1 cellular context compared by ENCODE assay signal in the genomic region with DNA sequence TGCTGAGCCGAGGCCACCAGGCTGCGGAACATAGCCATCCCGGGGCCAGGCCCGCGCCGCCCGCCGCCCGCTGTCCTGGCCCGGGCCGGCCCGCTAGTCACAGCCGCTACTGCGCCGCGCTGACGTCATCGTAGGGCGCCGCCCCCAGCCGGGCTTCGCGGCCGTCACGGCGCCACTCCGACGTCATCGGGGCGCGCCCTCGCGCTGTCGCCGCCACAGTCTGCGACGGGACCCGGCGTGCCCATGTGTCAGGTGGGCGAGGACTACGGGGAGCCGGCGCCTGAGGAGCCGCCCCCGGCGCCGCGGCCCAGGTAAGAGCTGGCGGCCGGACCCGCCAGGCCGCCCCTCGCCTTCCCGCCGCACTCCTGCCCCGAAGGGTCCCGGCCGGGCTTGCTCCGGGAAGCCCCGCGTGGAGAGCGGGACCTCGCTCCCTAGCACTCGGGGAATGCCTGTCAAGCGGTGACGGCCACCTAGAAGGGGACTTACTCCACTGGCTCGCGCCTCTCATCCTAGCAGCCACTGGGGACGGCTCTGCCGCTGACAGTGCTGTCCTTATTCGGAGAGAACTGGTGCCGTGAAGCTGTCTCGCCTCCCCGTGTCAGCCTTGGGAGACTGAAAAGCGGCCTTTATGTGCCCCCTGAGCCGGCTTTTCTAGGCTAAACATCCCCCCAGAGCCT.
A peak's percentile ranks its signal among the peaks of the same experiment; 100 is the strongest.
TF ChIP-seq lines count a peak whose summit lies in the region.

A gene (plus strand): TSS at position 216 of the 677 bp plus-strand sequence. CDS start 28 bp downstream, at position 244.
A gene with protein sequence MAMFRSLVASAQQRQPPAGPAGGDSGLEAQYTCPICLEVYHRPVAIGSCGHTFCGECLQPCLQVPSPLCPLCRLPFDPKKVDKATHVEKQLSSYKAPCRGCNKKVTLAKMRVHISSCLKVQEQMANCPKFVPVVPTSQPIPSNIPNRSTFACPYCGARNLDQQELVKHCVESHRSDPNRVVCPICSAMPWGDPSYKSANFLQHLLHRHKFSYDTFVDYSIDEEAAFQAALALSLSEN (minus strand): TSS at position 121 of the 677 bp plus-strand sequence. CDS start 83 bp downstream, at position 38.

TF ChIP-seq in K562, 482 proteins besides CTCF, POLR2A, EP300 and RAD21 (continued from another document and continues in another):
- no peak for TF ChIP-seq EZH2 (IDR thresholded peaks at IDR 0.05; ENCODE audit: borderline replicate concordance, low read depth, low read length)
- TF ChIP-seq SP2 (IDR thresholded peaks at IDR 0.05; ENCODE audit: extremely low read depth, low read depth, low read length, poor library complexity, severe bottlenecking) = no peak
- TF ChIP-seq MCM3 (IDR thresholded peaks at IDR 0.05) = no peak
- TF ChIP-seq, protein P1, sequence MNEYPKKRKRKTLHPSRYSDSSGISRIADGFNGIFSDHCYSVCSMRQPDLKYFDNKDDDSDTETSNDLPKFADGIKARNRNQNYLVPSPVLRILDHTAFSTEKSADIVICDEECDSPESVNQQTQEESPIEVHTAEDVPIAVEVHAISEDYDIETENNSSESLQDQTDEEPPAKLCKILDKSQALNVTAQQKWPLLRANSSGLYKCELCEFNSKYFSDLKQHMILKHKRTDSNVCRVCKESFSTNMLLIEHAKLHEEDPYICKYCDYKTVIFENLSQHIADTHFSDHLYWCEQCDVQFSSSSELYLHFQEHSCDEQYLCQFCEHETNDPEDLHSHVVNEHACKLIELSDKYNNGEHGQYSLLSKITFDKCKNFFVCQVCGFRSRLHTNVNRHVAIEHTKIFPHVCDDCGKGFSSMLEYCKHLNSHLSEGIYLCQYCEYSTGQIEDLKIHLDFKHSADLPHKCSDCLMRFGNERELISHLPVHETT (CRISPR knock-in tag; conservative IDR thresholded peaks at IDR 0.05 in 1 of 2, IDR thresholded peaks at IDR 0.05 in 1 of 2) = peak in 1 of 2 experiments; percentile 90; a peak in 3 of 4 replicates
- peak; percentile 64 for TF ChIP-seq POU5F1 (IDR thresholded peaks at IDR 0.05; ENCODE audit: borderline replicate concordance, low read depth, low read length, partially characterized antibody)
- TF ChIP-seq SRSF1 (IDR thresholded peaks at IDR 0.05; ENCODE audit: low read depth, low read length) = no peak
- no peak for TF ChIP-seq U2AF2 (optimal IDR thresholded peaks at IDR 0.05; ENCODE audit: low read depth, low read length)
- TF ChIP-seq, protein P2, sequence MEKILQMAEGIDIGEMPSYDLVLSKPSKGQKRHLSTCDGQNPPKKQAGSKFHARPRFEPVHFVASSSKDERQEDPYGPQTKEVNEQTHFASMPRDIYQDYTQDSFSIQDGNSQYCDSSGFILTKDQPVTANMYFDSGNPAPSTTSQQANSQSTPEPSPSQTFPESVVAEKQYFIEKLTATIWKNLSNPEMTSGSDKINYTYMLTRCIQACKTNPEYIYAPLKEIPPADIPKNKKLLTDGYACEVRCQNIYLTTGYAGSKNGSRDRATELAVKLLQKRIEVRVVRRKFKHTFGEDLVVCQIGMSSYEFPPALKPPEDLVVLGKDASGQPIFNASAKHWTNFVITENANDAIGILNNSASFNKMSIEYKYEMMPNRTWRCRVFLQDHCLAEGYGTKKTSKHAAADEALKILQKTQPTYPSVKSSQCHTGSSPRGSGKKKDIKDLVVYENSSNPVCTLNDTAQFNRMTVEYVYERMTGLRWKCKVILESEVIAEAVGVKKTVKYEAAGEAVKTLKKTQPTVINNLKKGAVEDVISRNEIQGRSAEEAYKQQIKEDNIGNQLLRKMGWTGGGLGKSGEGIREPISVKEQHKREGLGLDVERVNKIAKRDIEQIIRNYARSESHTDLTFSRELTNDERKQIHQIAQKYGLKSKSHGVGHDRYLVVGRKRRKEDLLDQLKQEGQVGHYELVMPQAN (IDR thresholded peaks at IDR 0.05; ENCODE audit: borderline replicate concordance) = peak; percentile 79
- TF ChIP-seq ZNF57 (CRISPR knock-in tag; IDR thresholded peaks at IDR 0.05) = no peak
- TF ChIP-seq, protein P3, sequence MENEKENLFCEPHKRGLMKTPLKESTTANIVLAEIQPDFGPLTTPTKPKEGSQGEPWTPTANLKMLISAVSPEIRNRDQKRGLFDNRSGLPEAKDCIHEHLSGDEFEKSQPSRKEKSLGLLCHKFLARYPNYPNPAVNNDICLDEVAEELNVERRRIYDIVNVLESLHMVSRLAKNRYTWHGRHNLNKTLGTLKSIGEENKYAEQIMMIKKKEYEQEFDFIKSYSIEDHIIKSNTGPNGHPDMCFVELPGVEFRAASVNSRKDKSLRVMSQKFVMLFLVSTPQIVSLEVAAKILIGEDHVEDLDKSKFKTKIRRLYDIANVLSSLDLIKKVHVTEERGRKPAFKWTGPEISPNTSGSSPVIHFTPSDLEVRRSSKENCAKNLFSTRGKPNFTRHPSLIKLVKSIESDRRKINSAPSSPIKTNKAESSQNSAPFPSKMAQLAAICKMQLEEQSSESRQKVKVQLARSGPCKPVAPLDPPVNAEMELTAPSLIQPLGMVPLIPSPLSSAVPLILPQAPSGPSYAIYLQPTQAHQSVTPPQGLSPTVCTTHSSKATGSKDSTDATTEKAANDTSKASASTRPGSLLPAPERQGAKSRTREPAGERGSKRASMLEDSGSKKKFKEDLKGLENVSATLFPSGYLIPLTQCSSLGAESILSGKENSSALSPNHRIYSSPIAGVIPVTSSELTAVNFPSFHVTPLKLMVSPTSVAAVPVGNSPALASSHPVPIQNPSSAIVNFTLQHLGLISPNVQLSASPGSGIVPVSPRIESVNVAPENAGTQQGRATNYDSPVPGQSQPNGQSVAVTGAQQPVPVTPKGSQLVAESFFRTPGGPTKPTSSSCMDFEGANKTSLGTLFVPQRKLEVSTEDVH (IDR thresholded peaks at IDR 0.05; ENCODE audit: low read depth, partially characterized antibody) = no peak
- TF ChIP-seq ZNF232 (CRISPR knock-in tag; IDR thresholded peaks at IDR 0.05) = 0 out of 2 replicates have a peak, but pooled peaks have one; percentile 33
- no peak for TF ChIP-seq LCOR (CRISPR knock-in tag; IDR thresholded peaks at IDR 0.05)
- TF ChIP-seq, protein P4, sequence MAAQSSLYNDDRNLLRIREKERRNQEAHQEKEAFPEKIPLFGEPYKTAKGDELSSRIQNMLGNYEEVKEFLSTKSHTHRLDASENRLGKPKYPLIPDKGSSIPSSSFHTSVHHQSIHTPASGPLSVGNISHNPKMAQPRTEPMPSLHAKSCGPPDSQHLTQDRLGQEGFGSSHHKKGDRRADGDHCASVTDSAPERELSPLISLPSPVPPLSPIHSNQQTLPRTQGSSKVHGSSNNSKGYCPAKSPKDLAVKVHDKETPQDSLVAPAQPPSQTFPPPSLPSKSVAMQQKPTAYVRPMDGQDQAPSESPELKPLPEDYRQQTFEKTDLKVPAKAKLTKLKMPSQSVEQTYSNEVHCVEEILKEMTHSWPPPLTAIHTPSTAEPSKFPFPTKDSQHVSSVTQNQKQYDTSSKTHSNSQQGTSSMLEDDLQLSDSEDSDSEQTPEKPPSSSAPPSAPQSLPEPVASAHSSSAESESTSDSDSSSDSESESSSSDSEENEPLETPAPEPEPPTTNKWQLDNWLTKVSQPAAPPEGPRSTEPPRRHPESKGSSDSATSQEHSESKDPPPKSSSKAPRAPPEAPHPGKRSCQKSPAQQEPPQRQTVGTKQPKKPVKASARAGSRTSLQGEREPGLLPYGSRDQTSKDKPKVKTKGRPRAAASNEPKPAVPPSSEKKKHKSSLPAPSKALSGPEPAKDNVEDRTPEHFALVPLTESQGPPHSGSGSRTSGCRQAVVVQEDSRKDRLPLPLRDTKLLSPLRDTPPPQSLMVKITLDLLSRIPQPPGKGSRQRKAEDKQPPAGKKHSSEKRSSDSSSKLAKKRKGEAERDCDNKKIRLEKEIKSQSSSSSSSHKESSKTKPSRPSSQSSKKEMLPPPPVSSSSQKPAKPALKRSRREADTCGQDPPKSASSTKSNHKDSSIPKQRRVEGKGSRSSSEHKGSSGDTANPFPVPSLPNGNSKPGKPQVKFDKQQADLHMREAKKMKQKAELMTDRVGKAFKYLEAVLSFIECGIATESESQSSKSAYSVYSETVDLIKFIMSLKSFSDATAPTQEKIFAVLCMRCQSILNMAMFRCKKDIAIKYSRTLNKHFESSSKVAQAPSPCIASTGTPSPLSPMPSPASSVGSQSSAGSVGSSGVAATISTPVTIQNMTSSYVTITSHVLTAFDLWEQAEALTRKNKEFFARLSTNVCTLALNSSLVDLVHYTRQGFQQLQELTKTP (IDR thresholded peaks at IDR 0.05; ENCODE audit: low read depth in 1 of 2, partially characterized antibody in 2 of 2) = no peak
- TF ChIP-seq POLR2AphosphoS5 (IDR thresholded peaks at IDR 0.05; ENCODE audit: control insufficient read depth, insufficient read depth, low read depth, low read length) = peak; percentile 82
- 0 out of 2 replicates have a peak, but pooled peaks have one; percentile 82 for TF ChIP-seq ZBED1 (IDR thresholded peaks at IDR 0.05)
- TF ChIP-seq HDAC8 (tag; IDR thresholded peaks at IDR 0.05) = 0 out of 2 replicates have a peak, but pooled peaks have one; percentile 60
- TF ChIP-seq PHF20 (IDR thresholded peaks at IDR 0.05; ENCODE audit: partially characterized antibody) = peak; percentile 95
- no peak for TF ChIP-seq PHF21A (IDR thresholded peaks at IDR 0.05; ENCODE audit: borderline replicate concordance, low read depth)
- TF ChIP-seq ZNF707 (CRISPR knock-in tag; conservative IDR thresholded peaks at IDR 0.05) = no peak
- peak; percentile 52 for TF ChIP-seq DACH1 (IDR thresholded peaks at IDR 0.05; ENCODE audit: partially characterized antibody)
- TF ChIP-seq PYGO2 (tag; IDR thresholded peaks at IDR 0.05) = no peak
- TF ChIP-seq SMARCA4 (IDR thresholded peaks at IDR 0.05) = no peak
- TF ChIP-seq XRCC3 (IDR thresholded peaks at IDR 0.05) = no peak
- peak; percentile 72; the same call in 1 of the 2 replicates for TF ChIP-seq PHF8 (IDR thresholded peaks at IDR 0.05; ENCODE audit: borderline replicate concordance, low read length)
- TF ChIP-seq NFE2L1 (tag; IDR thresholded peaks at IDR 0.05; ENCODE audit: borderline replicate concordance, low read depth) = no peak
- TF ChIP-seq RBM22 (IDR thresholded peaks at IDR 0.05; ENCODE audit: low read depth, low read length, poor library complexity, severe bottlenecking) = no peak
- no peak for TF ChIP-seq SMARCB1 (IDR thresholded peaks at IDR 0.05; ENCODE audit: insufficient read length, low read depth)
- no peak for TF ChIP-seq ZNF586 (CRISPR knock-in tag; conservative IDR thresholded peaks at IDR 0.05)
- no peak for TF ChIP-seq HMG20B (CRISPR knock-in tag; IDR thresholded peaks at IDR 0.05)
- no peak for TF ChIP-seq TOE1 (IDR thresholded peaks at IDR 0.05; ENCODE audit: borderline replicate concordance)
- TF ChIP-seq TOE1 (CRISPR knock-in tag; IDR thresholded peaks at IDR 0.05; ENCODE audit: borderline replicate concordance, low read depth) = 0 out of 2 replicates have a peak, but pooled peaks have one; percentile 36
- TF ChIP-seq HDAC2 (IDR thresholded peaks at IDR 0.05) = peak; percentile 32; the same call in 1 of the 2 replicates
- TF ChIP-seq NFRKB (IDR thresholded peaks at IDR 0.05; ENCODE audit: low read depth) = no peak
- peak; percentile 73 for TF ChIP-seq U2AF1 (optimal IDR thresholded peaks at IDR 0.05; ENCODE audit: low read depth, low read length)
- TF ChIP-seq, protein P5, sequence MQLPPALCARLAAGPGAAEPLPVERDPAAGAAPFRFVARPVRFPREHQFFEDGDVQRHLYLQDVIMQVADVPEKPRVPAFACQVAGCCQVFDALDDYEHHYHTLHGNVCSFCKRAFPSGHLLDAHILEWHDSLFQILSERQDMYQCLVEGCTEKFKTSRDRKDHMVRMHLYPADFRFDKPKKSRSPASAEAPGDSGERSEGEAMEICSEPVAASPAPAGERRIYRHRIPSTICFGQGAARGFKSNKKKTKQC (CRISPR knock-in tag; IDR thresholded peaks at IDR 0.05) = 0 out of 2 replicates have a peak, but pooled peaks have one; percentile 58
- peak; percentile 92 for TF ChIP-seq ERF (CRISPR knock-in tag; IDR thresholded peaks at IDR 0.05)
- 0 out of 2 replicates have a peak, but pooled peaks have one; percentile 12 for TF ChIP-seq ZNF431 (CRISPR knock-in tag; IDR thresholded peaks at IDR 0.05)
- TF ChIP-seq KDM1A (IDR thresholded peaks at IDR 0.05) = no peak
- TF ChIP-seq ZNF668 (CRISPR knock-in tag; IDR thresholded peaks at IDR 0.05) = no peak
- no peak for TF ChIP-seq SAFB2 (IDR thresholded peaks at IDR 0.05; ENCODE audit: borderline replicate concordance, low read depth, low read length, severe bottlenecking)
- TF ChIP-seq CREM (IDR thresholded peaks at IDR 0.05; ENCODE audit: low read depth) = peak; percentile 99
- 0 out of 2 replicates have a peak, but pooled peaks have one; percentile 28 for TF ChIP-seq PML (IDR thresholded peaks at IDR 0.05; ENCODE audit: low read length)
- peak; percentile 29; the same call in 1 of the 2 replicates for TF ChIP-seq SLC30A9 (CRISPR knock-in tag; IDR thresholded peaks at IDR 0.05)
- peak; percentile 95 for TF ChIP-seq JUND (IDR thresholded peaks at IDR 0.05; ENCODE audit: borderline replicate concordance, low read depth, low read length)
- peak; percentile 82; the same call in 2 of the 3 replicates for TF ChIP-seq JUND (tag; IDR thresholded peaks at IDR 0.05; ENCODE audit: borderline replicate concordance, low read depth, low read length)
